Comparison of ENCODE assay signal across 1 cellular context in the genomic region with DNA sequence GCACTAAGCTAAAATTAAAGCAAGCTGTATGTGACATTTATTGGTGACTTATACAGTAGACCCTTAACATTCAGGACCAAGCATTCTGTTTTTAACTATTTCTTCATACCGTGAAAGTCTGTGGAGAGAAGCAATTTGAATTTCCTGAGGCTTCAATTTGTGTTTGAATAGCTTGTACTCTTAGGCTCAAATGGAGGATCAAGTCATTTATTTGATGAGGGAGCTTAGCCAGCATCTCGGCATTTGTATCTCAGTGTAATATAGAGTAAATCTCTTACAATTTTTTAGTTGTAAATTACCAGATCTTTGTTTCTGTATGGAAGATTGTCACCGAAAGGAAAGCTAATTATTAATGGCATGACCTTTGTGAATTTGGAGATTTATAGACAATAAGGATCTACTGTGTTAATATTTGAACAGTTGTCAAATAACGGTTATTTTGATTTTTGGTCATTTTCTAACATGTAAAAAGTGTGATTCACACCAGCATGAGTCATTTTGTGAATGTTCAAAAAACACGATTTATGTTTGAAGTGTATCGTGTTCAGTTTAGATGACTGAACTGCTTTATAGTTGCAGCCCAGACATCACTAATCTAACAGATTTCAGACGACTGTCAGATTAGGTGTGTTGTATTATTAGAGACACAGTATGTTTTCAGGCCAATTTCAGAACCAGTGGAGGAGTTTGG.
TF ChIP-seq lines count a peak whose summit lies in the region.

No MANE protein-coding gene starts in this region.

TF ChIP-seq in IMR-90, 13 proteins besides CTCF, POLR2A, EP300 and RAD21 (continued from another document):
- TF ChIP-seq, protein P1, sequence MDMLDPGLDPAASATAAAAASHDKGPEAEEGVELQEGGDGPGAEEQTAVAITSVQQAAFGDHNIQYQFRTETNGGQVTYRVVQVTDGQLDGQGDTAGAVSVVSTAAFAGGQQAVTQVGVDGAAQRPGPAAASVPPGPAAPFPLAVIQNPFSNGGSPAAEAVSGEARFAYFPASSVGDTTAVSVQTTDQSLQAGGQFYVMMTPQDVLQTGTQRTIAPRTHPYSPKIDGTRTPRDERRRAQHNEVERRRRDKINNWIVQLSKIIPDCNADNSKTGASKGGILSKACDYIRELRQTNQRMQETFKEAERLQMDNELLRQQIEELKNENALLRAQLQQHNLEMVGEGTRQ (IDR thresholded peaks at IDR 0.05; ENCODE audit: low read depth, low read length): no peak
- TF ChIP-seq RCOR1 (IDR thresholded peaks at IDR 0.05; ENCODE audit: insufficient replicate concordance, low read length): no peak
